Comparison of ENCODE assay signal across 20 cellular contexts in the genomic region with DNA sequence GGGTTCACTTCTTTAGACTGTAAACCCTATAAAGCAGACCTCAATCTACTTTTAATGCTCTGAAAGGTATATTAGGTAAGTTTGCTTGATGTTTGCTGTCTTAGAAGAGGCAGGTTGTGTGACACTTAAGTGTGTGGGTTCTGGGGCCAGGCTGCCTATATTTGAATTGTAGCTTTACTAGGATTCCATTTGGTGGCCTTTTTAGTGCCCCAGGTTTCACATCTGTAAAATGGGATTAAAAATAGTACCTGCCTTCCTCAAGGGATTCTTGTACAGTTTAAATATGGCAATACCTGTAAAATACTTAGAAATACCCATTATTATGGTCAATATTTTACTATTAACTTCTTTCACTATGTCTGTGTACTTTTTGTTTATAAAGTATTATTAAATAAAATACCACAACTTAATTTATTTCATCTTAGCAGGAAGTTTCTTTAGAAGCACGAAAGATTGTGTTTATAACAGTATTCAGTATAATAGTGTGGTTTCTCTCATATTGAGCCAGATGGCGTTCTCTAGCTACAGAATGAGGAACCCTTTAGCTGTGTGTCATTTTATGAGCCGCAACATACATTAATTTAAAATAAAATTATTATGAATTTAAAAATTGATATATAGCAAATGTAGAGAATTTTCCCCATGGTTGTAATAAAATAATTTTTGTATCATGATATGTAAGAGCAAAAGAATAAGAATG.
DNase-seq lines count a peak whose midpoint lies in the region; ATAC-seq and TF ChIP-seq lines count a peak whose summit lies in the region.
"Had no signal": no experiment of that assay in that cellular context is flagged by ENCODE, and none has a peak within 500 bp of the region (broad histone marks: within the 10 kb centered on the region; RNA-seq: fewer than 3 reads in every experiment).

No MANE protein-coding gene starts in this region.

- no peak overlapping the region; the same call in 1 of the 2 replicates for H3K9ac ChIP-seq in SU-DHL-6 (ENCODE audit: low read length)

- H2AFZ ChIP-seq in SU-DHL-6 (ENCODE audit: low read depth, low read length, severe bottlenecking), result no peak overlapping the region

- no peaks in the 10 kb centered on the region; the same call in 1 of the 2 replicates for H3K27me3 ChIP-seq in SU-DHL-6 (ENCODE audit: low read length)
- H3K27me3 ChIP-seq: foreskin keratinocyte, left lung had no signal

- H3K4me3 ChIP-seq in SU-DHL-6 (ENCODE audit: insufficient read depth, low read length, poor library complexity, severe bottlenecking), result no peak overlapping the region
- H3K4me3 ChIP-seq: left lung had no signal

- no peak overlapping the region for H3K27ac ChIP-seq in SU-DHL-6 (ENCODE audit: low read depth, low read length)
- H3K27ac ChIP-seq: foreskin keratinocyte, left lung had no signal

- H3K79me2 ChIP-seq in SU-DHL-6 (ENCODE audit: insufficient read depth, low read length), result no peaks in the 10 kb centered on the region

- no peaks in the 10 kb centered on the region for H3K36me3 ChIP-seq in SU-DHL-6 (ENCODE audit: low read length)
- H3K36me3 ChIP-seq: left lung had no signal

- peak overlapping the region; percentile 54 for H3K4me2 ChIP-seq in SU-DHL-6 (ENCODE audit: low read depth, low read length, poor library complexity, severe bottlenecking)

- no peaks in the 10 kb centered on the region for H3K9me2 ChIP-seq in SU-DHL-6 (replicated peaks; ENCODE audit: insufficient read depth, low read length)

- no peaks in the 10 kb centered on the region for H4K20me1 ChIP-seq in SU-DHL-6 (ENCODE audit: low read depth, low read length)

- no peaks in the 10 kb centered on the region for H3K9me3 ChIP-seq in SU-DHL-6 (ENCODE audit: insufficient read depth, low read length)
- H3K9me3 ChIP-seq: left lung had no signal

- TF ChIP-seq CTCF in GM10266 (IDR thresholded peaks at IDR 0.05; ENCODE audit: control insufficient read depth, insufficient read depth, low read depth, missing control alignments) (peak; percentile 13), SU-DHL-6 (IDR thresholded peaks at IDR 0.05; ENCODE audit: insufficient read depth, low read length, poor library complexity, severe bottlenecking) (peak; percentile 65)

- peak; percentile 82 for ATAC-seq in GM19351 (IDR thresholded peaks at IDR 0.05; ENCODE audit: unreplicated experiment)
- peak; percentile 59 for ATAC-seq in HG02981 (IDR thresholded peaks at IDR 0.05; ENCODE audit: unreplicated experiment)
- ATAC-seq in GM21515 (IDR thresholded peaks at IDR 0.05; ENCODE audit: unreplicated experiment), result no peak
- ATAC-seq in left cardiac atrium, result no peak
- ATAC-seq: activated CD8-positive, alpha-beta memory T cell treated with anti-CD3 and anti-CD28 coated beads, Interleukin-2, amount 10 ng/mL, durations not matched to agents 7 days and 5 days; foreskin keratinocyte; HCT116; left lung; Panc1 had no signal

- intact Hi-C loops in posterior vena cava (cut with DNase I), result no loop called here
- intact Hi-C loops in left cardiac atrium (cut with DNase I), result no loop called here

- DNase-seq in GM10266 (ENCODE audit: extremely low spot score) (no peak), T-helper 1 cell (no peak), posterior vena cava (ENCODE audit: low spot score) (no peak), left cardiac atrium (no peak)
- DNase-seq: activated CD4-positive, CD25-positive, alpha-beta regulatory T cell; activated CD8-positive, alpha-beta memory T cell treated with anti-CD3 and anti-CD28 coated beads, Interleukin-2, amount 10 ng/mL, durations not matched to agents 7 days and 5 days; aorta; COR-L47; foreskin keratinocyte; left lung; NCI-H2029; NCI-H510A; posterior cingulate gyrus; stimulated activated CD4-positive, alpha-beta T cell treated with anti-CD3 and anti-CD28 coated beads, Interleukin-12 subunit alpha, Interleukin-12 subunit beta, amount 100 ng/mL, for 4 hours had no signal

- peaks cover 6% of the 10 kb centered on the region; the same call in 1 of the 2 replicates for H3F3A ChIP-seq in SU-DHL-6 (ENCODE audit: insufficient read depth)

Comparison
In these comparisons a context has a peak if more than half of its experiments do, and no peak if none do; other contexts are left out.
1. ATAC-seq: peak in GM19351 (single experiment) and HG02981 (single experiment); none in GM21515 (single experiment) and left cardiac atrium (0 of 2).